ENCODE assay signal across 10 cellular contexts in genomic region chr12:12610711-12611110, GRCh38. TPM values are rescaled to one million over a fixed set of nuclear protein-coding genes. Genes with fewer than 3 reads are reported as not detected.
A peak's percentile ranks its signal among the peaks of the same experiment; 100 is the strongest.
DNase-seq lines count a peak whose midpoint lies in the region; ATAC-seq, FAIRE-seq and TF ChIP-seq lines count a peak whose summit lies in the region.
"Had no signal": no experiment of that assay in that cellular context is flagged by ENCODE, and none has a peak within 500 bp of the region (broad histone marks: within the 10 kb centered on the region; RNA-seq: fewer than 3 reads in every experiment).

No MANE protein-coding gene starts in this region.

- H3K9ac ChIP-seq in K562 (ENCODE audit: insufficient read depth in 1 of 2, low read depth in 2 of 2, low read length in 2 of 2) (peak overlapping the region in 1 of 2 experiments; percentile 72; a peak in 2 of 4 replicates), muscle layer of colon (ENCODE audit: low read length) (no peak overlapping the region)

- H3K4me3 ChIP-seq in heart right ventricle (peak overlapping the region in 8 of 10 donors; percentile 64 to 89 (median 76)), K562 (no peak overlapping the region), muscle layer of colon (ENCODE audit: low read depth in 1 of 2, low read length in 2 of 2) (peak overlapping the region in 1 of 2 donors; percentile 68), urinary bladder (ENCODE audit: low read depth, low read length) (no peak overlapping the region)

- no peaks in the 10 kb centered on the region for H4K20me1 ChIP-seq in K562 (replicated peaks; ENCODE audit: control insufficient read depth, insufficient read depth, low read length)

- CTCF ChIA-PET in K562 (lab: Yijun Ruan, JAX; ENCODE audit: low intra/inter-chr PET ratio) = no interaction called here

- no peaks in the 10 kb centered on the region for H3K9me1 ChIP-seq in K562 (ENCODE audit: control insufficient read depth, insufficient read depth, low read length)

- no peak for TF ChIP-seq EP300 in K562 (IDR thresholded peaks at IDR 0.05; ENCODE audit: low read length)

- H3K79me2 ChIP-seq in K562 (ENCODE audit: control insufficient read depth, insufficient read depth, low read length) = no peaks in the 10 kb centered on the region

- 95 to 96% methylated on average over 4 of the region's 4 CpGs for WGBS in heart right ventricle, 2 donors
- no CpG with 5 or more reads among the region's 4 CpGs for WGBS in K562 (ENCODE audit: insufficient coverage, low coverage, missing lambda C conversion rate)
- 94% methylated on average over 4 of the region's 4 CpGs for WGBS in urinary bladder

- H3K4me1 ChIP-seq in heart right ventricle = peaks cover 0 to 57% (median 22%) of the 10 kb centered on the region in 9 donors
- H3K4me1 ChIP-seq in K562 (replicated peaks in 1 of 2; ENCODE audit: control insufficient read depth in 2 of 2, insufficient read depth in 2 of 2, low read length in 2 of 2) = peaks cover 0 to 11% of the 10 kb centered on the region in 2 experiments; a peak in 3 of 5 replicates
- H3K4me1 ChIP-seq in muscle layer of colon (ENCODE audit: insufficient read depth, low read length) = peaks cover 21% of the 10 kb centered on the region
- H3K4me1 ChIP-seq in urinary bladder (ENCODE audit: insufficient read depth) = peaks cover 2% of the 10 kb centered on the region

- no peak for TF ChIP-seq RAD21 in K562 (CRISPR knock-in tag; conservative IDR thresholded peaks at IDR 0.05 in 1 of 2, IDR thresholded peaks at IDR 0.05 in 1 of 2)

- H3K27ac ChIP-seq in heart right ventricle = peak overlapping the region; percentile 81 to 97 (median 91)
- peak overlapping the region; percentile 76; the same call in 2 of the 3 replicates for H3K27ac ChIP-seq in K562 (ENCODE audit: extremely low read depth, low read depth, low read length)
- H3K27ac ChIP-seq in muscle layer of colon (ENCODE audit: low read depth, low read length) = peak overlapping the region; percentile 98
- peak overlapping the region; percentile 89 for H3K27ac ChIP-seq in urinary bladder (ENCODE audit: low read depth)

- TF ChIP-seq POLR2A in K562 (conservative IDR thresholded peaks at IDR 0.05) = no peak

- POLR2A ChIA-PET in K562 (lab: Yijun Ruan, JAX) = interaction anchor here (0.6 to 0.9 kb wide), 2 partner anchors 19 to 23 kb away, joined by 3 read pairs; no protein-coding TSS in a partner anchor

- no TSS peak for BruUV-seq in K562 (replicated peaks; lab: Mats Ljungman, UMichigan)

- H3K27me3 ChIP-seq in heart right ventricle (no peaks in the 10 kb centered on the region), K562 (ENCODE audit: control insufficient read depth in 2 of 2, insufficient read depth in 2 of 2, low read length in 2 of 2) (no peaks in the 10 kb centered on the region), muscle layer of colon (ENCODE audit: control insufficient read depth in 1 of 2, insufficient read depth in 2 of 2, low read length in 2 of 2) (no peaks in the 10 kb centered on the region)

- H3K36me3 ChIP-seq in heart right ventricle (peaks cover 0 to 16% (median 0%) of the 10 kb centered on the region in 9 donors), K562 (ENCODE audit: control insufficient read depth, insufficient read depth, low read length) (no peaks in the 10 kb centered on the region), muscle layer of colon (ENCODE audit: insufficient read depth, low read length) (no peaks in the 10 kb centered on the region), urinary bladder (ENCODE audit: insufficient read depth) (no peaks in the 10 kb centered on the region)

- intact Hi-C loops in heart right ventricle (cut with DNase I) = loop anchor here in 4 of 10 donors (1.0 to 5.0 kb wide), 5 partner anchors 48 to 107 kb away; partner anchors contain the start of genes DUSP16 (in 2 of the 4), GPR19 (in 2 of the 4) and CDKN1B (in 1 of the 4)
- intact Hi-C loops in Right ventricle myocardium superior (cut with DNase I) = no loop called here
- intact Hi-C loops in K562 (cut with micrococcal nuclease) = loop anchor here (5.0 kb wide), 2 partner anchors 48 to 92 kb away; partner anchors contain the start of gene DUSP16

- peak overlapping the region; percentile 76 for H3K4me2 ChIP-seq in K562 (ENCODE audit: insufficient read depth, low read length)

- TF ChIP-seq CTCF in heart right ventricle (IDR thresholded peaks at IDR 0.05) = no peak
- TF ChIP-seq CTCF in K562 (IDR thresholded peaks at IDR 0.05 in 2 of 3, conservative IDR thresholded peaks at IDR 0.05 in 1 of 3; ENCODE audit: insufficient read depth in 2 of 3, low read depth in 1 of 3, low read length in 3 of 3) = no peak

- in situ Hi-C loops in K562 (cut with MboI) = no loop called here

- FAIRE-seq in K562 (lab: Jason Lieb, UNC) = no peak
- FAIRE-seq: islet of Langerhans had no signal

- H2AFZ ChIP-seq in K562 (ENCODE audit: low read depth, low read length) = peak overlapping the region; percentile 66

- H3K9me3 ChIP-seq in heart right ventricle (no peaks in the 10 kb centered on the region), K562 (replicated peaks; ENCODE audit: control insufficient read depth, insufficient read depth, low read depth, low read length) (no peaks in the 10 kb centered on the region), muscle layer of colon (ENCODE audit: low read length) (no peaks in the 10 kb centered on the region)

- ATAC-seq in heart right ventricle = no peak
- ATAC-seq in Right ventricle myocardium superior (ENCODE audit: poor library complexity) = no peak
- no peak for ATAC-seq in K562

- DNase-seq in heart right ventricle (no peak), Right ventricle myocardium superior (no peak), K562 (ENCODE audit: extremely low read depth in 1 of 4, low spot score in 3 of 4) (no peak), NOMO-1 treated with DMSO at 0.1 percent for 48 hours (lab: John Stamatoyannopoulos, UW; ENCODE audit: unreplicated experiment) (no peak), NCI-H2081 treated with DMSO at 0.1 percent for 48 hours (lab: John Stamatoyannopoulos, UW) (no peak)
- no peak for DNase-seq in stimulated activated CD4-positive, alpha-beta T cell treated with anti-CD3 and anti-CD28 coated beads, Interleukin-12 subunit alpha, Interleukin-12 subunit beta, amount 100 ng/mL, for 4 hours
- DNase-seq: activated CD8-positive, alpha-beta memory T cell treated with anti-CD3 and anti-CD28 coated beads, Interleukin-2, amount 50 U/mL, for 48 hours had no signal

TF ChIP-seq in K562, 482 proteins besides CTCF, POLR2A, EP300 and RAD21 (continues in another document):
- TF ChIP-seq LARP7 (IDR thresholded peaks at IDR 0.05) = 0 out of 2 replicates have a peak, but pooled peaks have one; percentile 23
- no peak for TF ChIP-seq KDM2B (CRISPR knock-in tag; IDR thresholded peaks at IDR 0.05)

RNA-seq across cellular contexts. Expression of gene CREBL2, which starts 1.0 kb away (rescaled TPM):
- total RNA-seq in heart right ventricle = 10 to 100 TPM; 15.2 to 26.4 (median 18.6) TPM
- 1 to 10 TPM; 9.3 to 9.9 TPM for polyA plus RNA-seq in heart right ventricle
- total RNA-seq in Right ventricle myocardium superior = 16.7 TPM
- total RNA-seq in K562 (2011; cell fraction: chromatin; rRNA removed; ENCODE audit: low replicate concordance) = 2.3 and 3.8 TPM in 2 replicates
- 2.0 and 2.9 TPM in 2 replicates for total RNA-seq in K562 (2011; cell fraction: nucleolus; rRNA removed)
- total RNA-seq in K562 (2011; cell fraction: nucleoplasm; rRNA removed) = 3.2 and 6.9 TPM in 2 replicates
- 7.3 and 8.9 TPM in 2 replicates for total RNA-seq in K562 (2014; rRNA removed)
- total RNA-seq in K562 (2014; rRNA removed; fragmentation: Illumina TruSeq; extraction: Trizol) = 5.7 and 6.4 TPM in 2 replicates
- total RNA-seq in K562 (2015; rRNA removed; fragmentation: Illumina TruSeq; extraction: Trizol) = 5.5 and 5.6 TPM in 2 replicates
- 3.8 and 5.2 TPM in 2 replicates for total RNA-seq in K562 (2021)
- 4.7 and 5.2 TPM in 2 replicates for polyA plus RNA-seq in K562 (2011; rRNA removed)
- 2.1 and 3.8 TPM in 2 replicates for polyA plus RNA-seq in K562 (2011; cell fraction: cytosol; rRNA removed)
- polyA plus RNA-seq in K562 (2011; cell fraction: nucleus; rRNA removed) = 1.8 and 2.6 TPM in 2 replicates
- polyA plus RNA-seq in K562 (2012) = 4.4 and 7.9 TPM in 2 replicates
- 4.6 and 5.0 TPM in 2 replicates for polyA plus RNA-seq in K562 (2014; fragmentation: Illumina TruSeq; extraction: Trizol)
- polyA plus RNA-seq in K562 (2014; fragmentation: Nextera tagmentation; extraction: Ambion mirVana) = 1 to 10 TPM; 1.7 to 1.9 TPM
- 2.9 and 4.8 TPM in 2 replicates for polyA plus RNA-seq in K562 (2014; rRNA removed)
- polyA minus RNA-seq in K562 (2011; rRNA and poly(A)+ RNA removed) = 6.3 and 7.0 TPM in 2 replicates
- polyA minus RNA-seq in K562 (2011; cell fraction: cytosol; rRNA and poly(A)+ RNA removed) = 2.6 TPM in 2 replicates
- 1.8 and 2.7 TPM in 2 replicates for polyA minus RNA-seq in K562 (2011; cell fraction: nucleus; rRNA and poly(A)+ RNA removed)
- 39.0 TPM for total RNA-seq in urinary bladder
- polyA plus RNA-seq in urinary bladder = 29.7 TPM

RNA-seq across cellular contexts. Expression of gene DUSP16, which starts 48.0 kb away (rescaled TPM):
- total RNA-seq in heart right ventricle (10 to 100 TPM; 10.9 to 21.7 (median 17.6) TPM), Right ventricle myocardium superior (12.5 TPM), K562 (2014; rRNA removed) (4.7 and 5.6 TPM in 2 replicates), K562 (2014; rRNA removed; fragmentation: Illumina TruSeq; extraction: Trizol) (5.7 and 7.1 TPM in 2 replicates), K562 (2015; rRNA removed; fragmentation: Illumina TruSeq; extraction: Trizol) (6.2 and 6.4 TPM in 2 replicates), K562 (2021) (9.2 and 10.1 TPM in 2 replicates), urinary bladder (31.8 TPM)
- polyA plus RNA-seq in heart right ventricle (1 to 10 TPM; 2.6 to 4.8 TPM), K562 (2011; rRNA removed) (10.0 and 12.3 TPM in 2 replicates), K562 (2014; fragmentation: Illumina TruSeq; extraction: Trizol) (7.0 and 8.0 TPM in 2 replicates), K562 (2014; fragmentation: Nextera tagmentation; extraction: Ambion mirVana) (1 to 10 TPM in 1 of 2 experiments, under 1 TPM in 1; 0.70 to 1.1 TPM), K562 (2014; rRNA removed) (5.1 and 5.8 TPM in 2 replicates), urinary bladder (11.1 TPM)
- total RNA-seq in K562 (2011; cell fraction: chromatin; rRNA removed; ENCODE audit: low replicate concordance) = 11.4 and 26.0 TPM in 2 replicates
- total RNA-seq in K562 (2011; cell fraction: nucleolus; rRNA removed) = 5.7 and 5.8 TPM in 2 replicates
- 7.7 and 9.8 TPM in 2 replicates for total RNA-seq in K562 (2011; cell fraction: nucleoplasm; rRNA removed)
- polyA plus RNA-seq in K562 (2011; cell fraction: cytosol; rRNA removed) = 6.5 and 7.6 TPM in 2 replicates
- polyA plus RNA-seq in K562 (2011; cell fraction: nucleus; rRNA removed) = 4.4 and 7.8 TPM in 2 replicates
- polyA plus RNA-seq in K562 (2012) = 4.5 and 5.1 TPM in 2 replicates
- 18.1 and 24.1 TPM in 2 replicates for polyA minus RNA-seq in K562 (2011; rRNA and poly(A)+ RNA removed)
- polyA minus RNA-seq in K562 (2011; cell fraction: cytosol; rRNA and poly(A)+ RNA removed) = 9.5 and 10.6 TPM in 2 replicates
- 3.1 and 7.0 TPM in 2 replicates for polyA minus RNA-seq in K562 (2011; cell fraction: nucleus; rRNA and poly(A)+ RNA removed)

Comparison
In these comparisons a context has a peak if more than half of its experiments do, and no peak if none do; other contexts are left out.
1. H3K4me3 ChIP-seq: peak in heart right ventricle (8 of 10); none in K562 (single experiment) and urinary bladder (single experiment).
2. Peak in every context shown above with its lines, with median percentiles within 50 percentile points of each other: H3K27ac ChIP-seq.